ENCODE assay signal across 3 cellular contexts in the genomic region with DNA sequence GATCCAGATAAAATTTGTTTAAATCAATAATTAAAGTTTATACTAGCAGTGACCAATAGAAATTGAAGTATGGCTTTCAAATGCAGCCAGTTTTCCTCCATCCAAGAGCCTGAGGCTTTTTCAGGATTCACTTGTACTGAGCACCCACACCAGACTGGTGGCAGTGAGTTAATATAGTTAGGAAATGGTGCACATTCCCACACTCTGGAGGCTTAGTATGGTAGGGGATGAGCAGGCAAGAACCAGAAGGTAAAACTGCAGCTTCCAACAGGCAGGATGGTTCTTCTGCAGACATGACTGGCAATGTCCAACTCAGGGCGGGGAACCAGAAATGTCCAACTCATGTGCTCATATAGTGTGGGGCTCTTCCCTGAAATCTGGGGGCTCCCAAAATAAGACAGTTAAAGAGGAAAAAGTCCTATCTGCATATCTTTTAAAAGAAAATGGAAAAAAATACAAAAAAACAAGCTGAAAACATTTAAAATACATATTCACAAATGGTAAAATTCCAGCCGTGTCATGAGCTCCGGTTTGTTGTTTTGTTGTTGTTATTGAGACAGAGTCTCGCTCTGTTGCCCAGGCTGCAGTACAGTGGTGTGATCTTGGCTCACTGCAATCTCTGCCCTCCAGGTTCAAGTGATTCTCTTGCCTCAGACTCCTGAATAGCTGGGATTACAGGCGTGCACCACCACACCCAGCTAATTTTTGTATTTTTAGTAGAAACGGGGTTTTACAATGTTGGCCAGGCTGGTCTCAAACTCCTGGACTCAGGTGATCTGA.
"Had no signal": no experiment of that assay in that cellular context is flagged by ENCODE, and none has a peak within 500 bp of the region (broad histone marks: within the 10 kb centered on the region; RNA-seq: fewer than 3 reads in every experiment).

No MANE protein-coding gene starts in this region.

- H3K4me3 ChIP-seq: GM12878 had no signal

- DNase-seq: GDM1, GF-D8 had no signal
